Comparison of ENCODE assay signal across 13 cellular contexts in the genomic region with DNA sequence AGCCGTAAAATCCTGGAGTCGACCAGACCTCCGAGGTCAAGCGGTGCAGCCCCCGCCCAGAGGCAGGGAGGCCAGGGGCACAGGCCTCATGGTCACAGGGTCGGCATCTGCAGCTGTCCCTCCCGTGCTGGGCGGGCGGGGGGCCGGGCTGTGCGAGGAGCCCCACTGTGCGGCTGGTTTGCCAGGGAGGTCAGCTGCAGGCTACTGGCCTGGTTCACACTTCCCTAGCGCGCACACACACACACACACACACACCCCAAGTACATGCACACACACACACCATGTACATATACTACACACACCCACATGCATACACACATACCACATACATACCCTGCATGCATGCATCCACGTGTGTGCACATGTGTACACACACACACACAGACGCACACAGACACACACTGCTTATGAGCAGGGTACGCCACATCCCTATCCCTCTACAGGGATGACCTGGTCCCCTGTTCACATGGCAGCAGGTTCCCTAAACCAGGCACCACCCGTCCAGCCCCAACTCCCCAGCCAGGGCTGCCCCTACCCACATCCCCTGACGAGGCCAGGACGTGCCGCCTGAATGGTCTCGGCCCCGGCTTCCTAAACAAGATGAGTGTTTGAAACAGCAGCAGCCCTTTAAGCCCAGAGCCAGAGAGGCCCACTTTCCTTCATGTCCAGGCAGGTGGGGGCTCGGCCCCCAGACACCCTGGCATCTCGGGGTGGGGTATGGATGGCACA.
DNase-seq lines count a peak whose midpoint lies in the region; ATAC-seq, FAIRE-seq and TF ChIP-seq lines count a peak whose summit lies in the region.
"Had no signal": no experiment of that assay in that cellular context is flagged by ENCODE, and none has a peak within 500 bp of the region (broad histone marks: within the 10 kb centered on the region; RNA-seq: fewer than 3 reads in every experiment).

No MANE protein-coding gene starts in this region.

- H3K27ac ChIP-seq in HepG2 (ENCODE audit: extremely low read length, insufficient read depth, low read length): no peak overlapping the region

- no peak overlapping the region for H3K9ac ChIP-seq in HepG2 (ENCODE audit: insufficient read depth, low read depth, low read length)

- in situ Hi-C loops in HepG2 (cut with HindIII; ENCODE audit: extremely low pct_ligation_motif_present, low pct_unique_long_range_greater_than_20kb) (loop anchor here (10.0 kb wide), 1 partner anchor 96 kb away; no protein-coding TSS in a partner anchor), KBM-7 (cut with MboI; ENCODE audit: low pct_unique_long_range_greater_than_20kb, low sequenced_read_pairs) (no loop called here)

- peak overlapping the region; percentile 50 to 66 for H3K27ac Mint-ChIP-seq in activated naive CD4-positive, alpha-beta T cell treated with anti-CD3 and anti-CD28 coated beads, Interleukin-2, amount 50 U/mL, for 72 hours
- H3K27ac Mint-ChIP-seq in type B pancreatic cell: peak overlapping the region; percentile 67
- H3K27ac Mint-ChIP-seq: activated naive CD4-positive, alpha-beta T cell treated with anti-CD3 and anti-CD28 coated beads, Interleukin-2, amount 50 U/mL, for 24 hours; natural killer cell treated with Interleukin-12 subunit alpha and Interleukin-12 subunit beta and Interleukin-15 and Interleukin-18, amount 100 ng/mL, for 72 hours; stimulated activated memory B cell treated with anti-CD40 and anti-IgM and Interleukin-4, amounts not matched to agents 10 μg/mL and 1 μg/mL and 100 μg/mL, for 72 hours had no signal

- peak overlapping the region; percentile 49 for H3K4me2 ChIP-seq in HepG2 (ENCODE audit: low read depth, low read length)

- no peak for TF ChIP-seq EP300 in HepG2 (IDR thresholded peaks at IDR 0.05; ENCODE audit: low read depth in 2 of 2, low read length in 2 of 2)
- TF ChIP-seq EP300 in HepG2 (CRISPR knock-in tag; IDR thresholded peaks at IDR 0.05; ENCODE audit: borderline replicate concordance): no peak

- TF ChIP-seq RAD21 in HepG2 (CRISPR knock-in tag; IDR thresholded peaks at IDR 0.05): no peak

- FAIRE-seq in HepG2 (lab: Jason Lieb, UNC): no peak

- POLR2A ChIA-PET in HepG2 (lab: Yijun Ruan, JAX): interaction anchor here (1.0 kb wide), 1 partner anchor 62 kb away, joined by 3 read pairs; no protein-coding TSS in a partner anchor

- H3K36me3 Mint-ChIP-seq in activated naive CD4-positive, alpha-beta T cell treated with anti-CD3 and anti-CD28 coated beads, Interleukin-2, amount 50 U/mL, for 72 hours: no peaks in the 10 kb centered on the region
- no peaks in the 10 kb centered on the region for H3K36me3 Mint-ChIP-seq in type B pancreatic cell
- H3K36me3 Mint-ChIP-seq: activated naive CD4-positive, alpha-beta T cell treated with anti-CD3 and anti-CD28 coated beads, Interleukin-2, amount 50 U/mL, for 24 hours; natural killer cell treated with Interleukin-12 subunit alpha and Interleukin-12 subunit beta and Interleukin-15 and Interleukin-18, amount 100 ng/mL, for 72 hours; stimulated activated memory B cell treated with anti-CD40 and anti-IgM and Interleukin-4, amounts not matched to agents 10 μg/mL and 1 μg/mL and 100 μg/mL, for 72 hours had no signal

- 67% methylated on average over 17 of the region's 25 CpGs for WGBS in HepG2 (ENCODE audit: low lambda C conversion rate)

- TF ChIP-seq CTCF in HepG2 (CRISPR knock-in tag; IDR thresholded peaks at IDR 0.05): no peak
- TF ChIP-seq CTCF in type B pancreatic cell (conservative IDR thresholded peaks at IDR 0.05): no peak

- peaks cover 56% of the 10 kb centered on the region for H3K4me1 Mint-ChIP-seq in type B pancreatic cell (ENCODE audit: unreplicated experiment)
- H3K4me1 Mint-ChIP-seq: activated naive CD4-positive, alpha-beta T cell treated with anti-CD3 and anti-CD28 coated beads, Interleukin-2, amount 50 U/mL, for 24 hours had no signal

- DNase-seq in activated naive CD4-positive, alpha-beta T cell treated with anti-CD3 and anti-CD28 coated beads, Interleukin-2, amount 50 U/mL, for 72 hours (ENCODE audit: low spot score in 2 of 2): no peak
- DNase-seq in activated naive CD4-positive, alpha-beta T cell treated with anti-CD3 and anti-CD28 coated beads, Interleukin-2, amount 50 U/mL, for 16 hours: no peak
- DNase-seq in SHP77 (lab: John Stamatoyannopoulos, UW) (peak; percentile 51 to 52), HepG2 (ENCODE audit: low spot score) (no peak), type B pancreatic cell (ENCODE audit: extremely low spot score, unreplicated experiment) (no peak), KG1 (lab: John Stamatoyannopoulos, UW) (no peak), NCI-H1930 (lab: John Stamatoyannopoulos, UW) (no peak), KBM-7 (no peak)
- DNase-seq: activated CD8-positive, alpha-beta memory T cell treated with anti-CD3 and anti-CD28 coated beads, Interleukin-2, amount 50 U/mL, for 4 hours had no signal

- intact Hi-C loops in HepG2 (cut with micrococcal nuclease; ENCODE audit: unreplicated experiment): no loop called here

- H4K20me1 ChIP-seq in HepG2 (ENCODE audit: insufficient read depth, low read length): 0 out of 2 replicates have a peak, but pooled peaks cover 3% of the 10 kb centered on the region

- peaks cover 6% of the 10 kb centered on the region for H3K27me3 Mint-ChIP-seq in type B pancreatic cell
- H3K27me3 Mint-ChIP-seq: activated naive CD4-positive, alpha-beta T cell treated with anti-CD3 and anti-CD28 coated beads, Interleukin-2, amount 50 U/mL, for 24 hours had no signal

- H3K4me3 Mint-ChIP-seq in type B pancreatic cell: peak overlapping the region; percentile 58
- H3K4me3 Mint-ChIP-seq: activated naive CD4-positive, alpha-beta T cell treated with anti-CD3 and anti-CD28 coated beads, Interleukin-2, amount 50 U/mL, for 24 hours; natural killer cell treated with Interleukin-12 subunit alpha and Interleukin-12 subunit beta and Interleukin-15 and Interleukin-18, amount 100 ng/mL, for 72 hours; stimulated activated memory B cell treated with anti-CD40 and anti-IgM and Interleukin-4, amounts not matched to agents 10 μg/mL and 1 μg/mL and 100 μg/mL, for 72 hours had no signal

- H3K79me2 ChIP-seq in HepG2 (ENCODE audit: insufficient read depth, low read length): no peaks in the 10 kb centered on the region

- no peak overlapping the region for H2AFZ ChIP-seq in HepG2 (ENCODE audit: low read length)

- H3K4me3 ChIP-seq in HepG2 (replicated peaks in 1 of 3; ENCODE audit: insufficient read depth in 1 of 3, low read depth in 2 of 3, low read length in 3 of 3): peak overlapping the region in 1 of 3 experiments; percentile 31; a peak in 1 of 6 replicates
- H3K4me3 ChIP-seq: left lung had no signal

- ATAC-seq in activated naive CD4-positive, alpha-beta T cell treated with anti-CD3 and anti-CD28 coated beads, Interleukin-2, amount 50 U/mL, for 72 hours: no peak
- ATAC-seq in HepG2: peak; percentile 33
- ATAC-seq: stimulated activated memory B cell treated with anti-CD40 and anti-IgM and Interleukin-4, amounts not matched to agents 10 μg/mL and 1 μg/mL and 100 μg/mL, for 72 hours had no signal

- no peaks in the 10 kb centered on the region for H3K9me3 ChIP-seq in HepG2 (ENCODE audit: low read length)
- H3K9me3 ChIP-seq: left lung had no signal

- no peaks in the 10 kb centered on the region for H3K9me3 Mint-ChIP-seq in activated naive CD4-positive, alpha-beta T cell treated with anti-CD3 and anti-CD28 coated beads, Interleukin-2, amount 50 U/mL, for 72 hours
- no peaks in the 10 kb centered on the region for H3K9me3 Mint-ChIP-seq in type B pancreatic cell
- H3K9me3 Mint-ChIP-seq: activated naive CD4-positive, alpha-beta T cell treated with anti-CD3 and anti-CD28 coated beads, Interleukin-2, amount 50 U/mL, for 24 hours; natural killer cell treated with Interleukin-12 subunit alpha and Interleukin-12 subunit beta and Interleukin-15 and Interleukin-18, amount 100 ng/mL, for 72 hours; stimulated activated memory B cell treated with anti-CD40 and anti-IgM and Interleukin-4, amounts not matched to agents 10 μg/mL and 1 μg/mL and 100 μg/mL, for 72 hours had no signal

- peaks cover 0 to 2% of the 10 kb centered on the region in 2 experiments; a peak in 1 of 5 replicates for H3K27me3 ChIP-seq in HepG2 (ENCODE audit: control insufficient read depth in 1 of 2, insufficient read depth in 2 of 2, low read length in 2 of 2)
- H3K27me3 ChIP-seq: left lung had no signal

- TF ChIP-seq POLR2A in HepG2 (IDR thresholded peaks at IDR 0.05; ENCODE audit: insufficient read depth in 1 of 2, low read depth in 2 of 2, low read length in 2 of 2): no peak

- H3K36me3 ChIP-seq in HepG2 (replicated peaks in 1 of 2; ENCODE audit: control insufficient read depth in 1 of 2, insufficient read depth in 2 of 2, low read length in 2 of 2): no peaks in the 10 kb centered on the region
- H3K36me3 ChIP-seq: left lung had no signal

- H3K4me1 ChIP-seq in HepG2 (ENCODE audit: insufficient read depth, low read length): peaks cover 34% of the 10 kb centered on the region

- CTCF ChIA-PET in HepG2 (lab: Yijun Ruan, JAX; ENCODE audit: low intra/inter-chr PET ratio, low total read pairs): no interaction called here

- BruUV-seq in HepG2 (replicated peaks; lab: Mats Ljungman, UMichigan): no TSS peak

TF ChIP-seq in HepG2, 621 proteins besides CTCF, POLR2A, EP300 and RAD21 (continues in another document):
- TF ChIP-seq KMT2A (CRISPR knock-in tag; IDR thresholded peaks at IDR 0.05): 0 out of 2 replicates have a peak, but pooled peaks have one; percentile 5
- TF ChIP-seq, protein P1, sequence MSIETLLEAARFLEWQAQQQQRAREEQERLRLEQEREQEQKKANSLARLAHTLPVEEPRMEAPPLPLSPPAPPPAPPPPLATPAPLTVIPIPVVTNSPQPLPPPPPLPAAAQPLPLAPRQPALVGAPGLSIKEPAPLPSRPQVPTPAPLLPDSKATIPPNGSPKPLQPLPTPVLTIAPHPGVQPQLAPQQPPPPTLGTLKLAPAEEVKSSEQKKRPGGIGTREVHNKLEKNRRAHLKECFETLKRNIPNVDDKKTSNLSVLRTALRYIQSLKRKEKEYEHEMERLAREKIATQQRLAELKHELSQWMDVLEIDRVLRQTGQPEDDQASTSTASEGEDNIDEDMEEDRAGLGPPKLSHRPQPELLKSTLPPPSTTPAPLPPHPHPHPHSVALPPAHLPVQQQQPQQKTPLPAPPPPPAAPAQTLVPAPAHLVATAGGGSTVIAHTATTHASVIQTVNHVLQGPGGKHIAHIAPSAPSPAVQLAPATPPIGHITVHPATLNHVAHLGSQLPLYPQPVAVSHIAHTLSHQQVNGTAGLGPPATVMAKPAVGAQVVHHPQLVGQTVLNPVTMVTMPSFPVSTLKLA (IDR thresholded peaks at IDR 0.05): peak; percentile 71
- TF ChIP-seq, protein P2, sequence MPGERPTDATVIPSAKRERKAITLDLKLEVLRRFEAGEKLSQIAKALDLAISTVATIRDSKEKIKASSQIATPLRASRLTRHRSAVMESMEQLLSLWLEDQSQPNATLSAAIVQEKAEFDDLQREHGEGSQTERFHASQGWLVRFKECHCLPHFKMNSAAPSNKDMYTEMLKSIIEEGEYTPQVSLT (CRISPR knock-in tag; IDR thresholded peaks at IDR 0.05; ENCODE audit: borderline replicate concordance, low read depth): no peak

Comparison
In these comparisons a context has a peak if more than half of its experiments do, and no peak if none do; other contexts are left out.
1. DNase-seq: peak in SHP77 (2 of 2); none in activated naive CD4-positive, alpha-beta T cell treated with anti-CD3 and anti-CD28 coated beads, Interleukin-2, amount 50 U/mL, for 72 hours (0 of 2), activated naive CD4-positive, alpha-beta T cell treated with anti-CD3 and anti-CD28 coated beads, Interleukin-2, amount 50 U/mL, for 16 hours (single experiment), HepG2 (single experiment), type B pancreatic cell (single experiment), KG1 (single experiment), NCI-H1930 (0 of 2) and KBM-7 (single experiment).